Comparison of ENCODE assay signal across 12 cellular contexts in the genomic region with DNA sequence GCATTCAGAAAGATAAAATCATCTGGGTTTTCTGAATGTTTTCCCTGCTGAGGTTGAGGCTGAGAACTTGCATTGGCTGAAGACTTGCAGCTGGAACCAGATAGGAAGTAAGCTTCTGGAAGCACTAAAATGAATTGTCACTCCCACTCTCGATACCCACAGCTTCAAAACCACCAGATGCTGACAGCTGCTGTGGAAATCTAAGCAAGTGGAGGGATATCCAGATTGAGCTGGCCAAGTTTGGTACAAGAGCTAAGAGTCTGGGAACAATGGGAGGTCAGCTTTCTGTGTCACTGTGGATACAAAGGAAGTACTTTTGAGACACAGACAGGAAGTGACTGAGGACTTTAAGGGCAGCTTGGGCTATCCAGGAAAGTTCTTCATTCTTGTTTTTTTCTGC. TPM values are rescaled to one million over a fixed set of nuclear protein-coding genes. Genes with fewer than 3 reads are reported as not detected.
A peak's percentile ranks its signal among the peaks of the same experiment; 100 is the strongest.
DNase-seq lines count a peak whose midpoint lies in the region; ATAC-seq and TF ChIP-seq lines count a peak whose summit lies in the region.
"Had no signal": no experiment of that assay in that cellular context is flagged by ENCODE, and none has a peak within 500 bp of the region (broad histone marks: within the 10 kb centered on the region; RNA-seq: fewer than 3 reads in every experiment).

No MANE protein-coding gene starts in this region.

- peak overlapping the region; percentile 77 for H3K4me3 Mint-ChIP-seq in activated T-helper 17 cell treated with anti-CD3 and anti-CD28 coated beads, Interleukin-2, amount 50 U/mL, for 72 hours

- ATAC-seq in activated T-helper 17 cell treated with anti-CD3 and anti-CD28 coated beads, Interleukin-2, amount 50 U/mL, for 72 hours (replicated peaks), result peak; percentile 22
- ATAC-seq in HG03108 (IDR thresholded peaks at IDR 0.05; ENCODE audit: unreplicated experiment), result no peak
- ATAC-seq: left colon had no signal

- H3K9me3 Mint-ChIP-seq in activated T-helper 17 cell treated with anti-CD3 and anti-CD28 coated beads, Interleukin-2, amount 50 U/mL, for 72 hours, result no peaks in the 10 kb centered on the region

- in situ Hi-C loops in GM13976 (cut with MboI; ENCODE audit: low sequenced_read_pairs, unreplicated experiment), result no loop called here

- DNase-seq in AG20443 (ENCODE audit: low spot score) (peak; percentile 19), GM13976 (ENCODE audit: low spot score) (peak; percentile 42), medulla oblongata (ENCODE audit: extremely low spot score) (peak; percentile 21), RKO (ENCODE audit: low spot score) (no peak), posterior vena cava (ENCODE audit: low spot score) (no peak), SW 1271 (lab: John Stamatoyannopoulos, UW) (no peak)
- DNase-seq: DMS79, left colon, NCI-H1436, thyroid gland had no signal

- intact Hi-C loops in posterior vena cava (cut with DNase I), result no loop called here

- peaks cover 42% of the 10 kb centered on the region for H3K4me1 Mint-ChIP-seq in activated T-helper 17 cell treated with anti-CD3 and anti-CD28 coated beads, Interleukin-2, amount 50 U/mL, for 72 hours

- no peak for TF ChIP-seq CTCF in GM13976 (IDR thresholded peaks at IDR 0.05; ENCODE audit: borderline replicate concordance, control extremely low read depth, extremely low read depth, insufficient read depth, missing control alignments)

- H3K27me3 Mint-ChIP-seq in activated T-helper 17 cell treated with anti-CD3 and anti-CD28 coated beads, Interleukin-2, amount 50 U/mL, for 72 hours, result no peaks in the 10 kb centered on the region

- peak overlapping the region; percentile 89 for H3K27ac Mint-ChIP-seq in activated T-helper 17 cell treated with anti-CD3 and anti-CD28 coated beads, Interleukin-2, amount 50 U/mL, for 72 hours

- no peaks in the 10 kb centered on the region for H3K36me3 Mint-ChIP-seq in activated T-helper 17 cell treated with anti-CD3 and anti-CD28 coated beads, Interleukin-2, amount 50 U/mL, for 72 hours (ENCODE audit: low read depth)

RNA-seq across cellular contexts. Expression of gene CD44, which starts 51.3 kb away (rescaled TPM):
- 100 to 1,000 TPM; 408 to 664 TPM for total RNA-seq in activated T-helper 17 cell treated with anti-CD3 and anti-CD28 coated beads, Interleukin-2, amount 50 U/mL, for 72 hours
- 100 to 1,000 TPM; 219 to 562 TPM for total RNA-seq in posterior vena cava

Comparison
In these comparisons a context has a peak if more than half of its experiments do, and no peak if none do; other contexts are left out.
1. DNase-seq: peak in AG20443 (single experiment), GM13976 (single experiment) and medulla oblongata (single experiment); none in RKO (single experiment), posterior vena cava (single experiment) and SW 1271 (0 of 2).